Comparison of ENCODE assay signal across 22 cellular contexts in the genomic region with DNA sequence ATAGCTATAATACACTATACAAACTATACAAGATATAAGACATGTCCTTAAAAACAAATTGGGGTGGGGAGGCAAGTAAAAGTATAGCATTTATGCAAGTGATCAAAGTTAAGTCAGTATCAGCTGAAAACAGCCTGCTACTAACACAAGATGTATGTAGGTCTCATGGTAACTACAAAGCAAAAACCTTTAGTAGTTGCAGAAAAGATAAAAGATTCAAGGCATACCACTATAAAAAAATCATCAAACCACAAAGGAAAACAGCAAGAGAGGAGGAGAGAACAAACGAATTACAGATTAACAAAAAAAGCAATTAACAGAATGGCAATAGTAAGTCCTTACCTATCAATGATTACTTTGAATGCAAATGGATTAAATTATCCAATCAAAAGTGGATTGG. TPM values are rescaled to one million over a fixed set of nuclear protein-coding genes. Genes with fewer than 3 reads are reported as not detected.
DNase-seq lines count a peak whose midpoint lies in the region; ATAC-seq, FAIRE-seq and TF ChIP-seq lines count a peak whose summit lies in the region.
"Had no signal": no experiment of that assay in that cellular context is flagged by ENCODE, and none has a peak within 500 bp of the region (broad histone marks: within the 10 kb centered on the region; RNA-seq: fewer than 3 reads in every experiment).

No MANE protein-coding gene starts in this region.

- peaks cover 55% of the 10 kb centered on the region for H3K36me3 Mint-ChIP-seq in CD4-positive, CD25-positive, alpha-beta regulatory T cell
- peaks cover 57 to 69% of the 10 kb centered on the region in 2 donors for H3K36me3 Mint-ChIP-seq in CD4-positive, alpha-beta memory T cell
- peaks cover 16 to 73% (median 60%) of the 10 kb centered on the region in 5 donors for H3K36me3 Mint-ChIP-seq in naive thymus-derived CD4-positive, alpha-beta T cell

- H3K27ac ChIP-seq in CD4-positive, CD25-positive, alpha-beta regulatory T cell (ENCODE audit: insufficient read depth, low read length, poor library complexity, severe bottlenecking), result no peak overlapping the region
- H3K27ac ChIP-seq in CD4-positive, alpha-beta memory T cell (ENCODE audit: low read depth, low read length), result no peak overlapping the region
- H3K27ac ChIP-seq in naive thymus-derived CD4-positive, alpha-beta T cell (ENCODE audit: low read depth, low read length), result no peak overlapping the region
- H3K27ac ChIP-seq: A549 had no signal

- peaks cover 10 to 37% (median 27%) of the 10 kb centered on the region in 4 donors for H3K4me1 Mint-ChIP-seq in CD4-positive, CD25-positive, alpha-beta regulatory T cell
- H3K4me1 Mint-ChIP-seq in CD4-positive, alpha-beta memory T cell, result peaks cover 15 to 32% (median 22%) of the 10 kb centered on the region in 4 donors
- peaks cover 0 to 49% (median 34%) of the 10 kb centered on the region in 7 donors for H3K4me1 Mint-ChIP-seq in naive thymus-derived CD4-positive, alpha-beta T cell

- H3K4me3 Mint-ChIP-seq in CD4-positive, CD25-positive, alpha-beta regulatory T cell, result peak overlapping the region; percentile 18 to 51 (median 36)
- H3K4me3 Mint-ChIP-seq in CD4-positive, alpha-beta memory T cell, result peak overlapping the region in 2 of 8 donors; percentile 41 to 66
- peak overlapping the region in 9 of 10 donors; percentile 1 to 72 (median 43) for H3K4me3 Mint-ChIP-seq in naive thymus-derived CD4-positive, alpha-beta T cell
- H3K4me3 Mint-ChIP-seq: HFFc6 had no signal

- no peaks in the 10 kb centered on the region for H3K27me3 ChIP-seq in CD4-positive, CD25-positive, alpha-beta regulatory T cell (ENCODE audit: control insufficient read depth, insufficient read depth, low read length)
- no peaks in the 10 kb centered on the region for H3K27me3 ChIP-seq in CD4-positive, alpha-beta memory T cell (ENCODE audit: insufficient read depth, low read length)
- H3K27me3 ChIP-seq in naive thymus-derived CD4-positive, alpha-beta T cell (ENCODE audit: control insufficient read depth in 2 of 2, insufficient read depth in 2 of 2, low read length in 2 of 2), result no peaks in the 10 kb centered on the region

- H3K36me3 ChIP-seq in CD4-positive, CD25-positive, alpha-beta regulatory T cell (ENCODE audit: control insufficient read depth, insufficient read depth, low read length), result peaks cover 19% of the 10 kb centered on the region
- H3K36me3 ChIP-seq in CD4-positive, alpha-beta memory T cell (ENCODE audit: insufficient read depth, low read length), result peaks cover 3% of the 10 kb centered on the region
- peaks cover 0 to 11% (median 0%) of the 10 kb centered on the region in 3 experiments for H3K36me3 ChIP-seq in naive thymus-derived CD4-positive, alpha-beta T cell (ENCODE audit: control insufficient read depth in 2 of 3, insufficient read depth in 3 of 3, low read length in 3 of 3)
- H3K36me3 ChIP-seq: HAP-1 had no signal

- intact Hi-C loops in CD4-positive, alpha-beta memory T cell (cut with micrococcal nuclease), result no loop called here
- intact Hi-C loops in naive thymus-derived CD4-positive, alpha-beta T cell (cut with micrococcal nuclease), result no loop called here

- no peak overlapping the region for H3K4me3 ChIP-seq in CD4-positive, CD25-positive, alpha-beta regulatory T cell (ENCODE audit: low read depth, low read length)
- no peak overlapping the region for H3K4me3 ChIP-seq in CD4-positive, alpha-beta memory T cell (ENCODE audit: low read length in 2 of 2)
- H3K4me3 ChIP-seq in naive thymus-derived CD4-positive, alpha-beta T cell (ENCODE audit: low read length), result no peak overlapping the region
- H3K4me3 ChIP-seq: A549, GM12878, HAP-1 had no signal

- H3K9me3 Mint-ChIP-seq in CD4-positive, CD25-positive, alpha-beta regulatory T cell, result peaks cover 4 to 42% (median 9%) of the 10 kb centered on the region in 7 donors
- peaks cover 3 to 50% (median 31%) of the 10 kb centered on the region in 8 donors for H3K9me3 Mint-ChIP-seq in CD4-positive, alpha-beta memory T cell
- H3K9me3 Mint-ChIP-seq in naive thymus-derived CD4-positive, alpha-beta T cell, result peaks cover 9 to 61% (median 30%) of the 10 kb centered on the region in 11 donors

- H3K27me3 Mint-ChIP-seq in CD4-positive, CD25-positive, alpha-beta regulatory T cell, result peaks cover 4% of the 10 kb centered on the region
- H3K27me3 Mint-ChIP-seq in CD4-positive, alpha-beta memory T cell, result no peaks in the 10 kb centered on the region
- H3K27me3 Mint-ChIP-seq in naive thymus-derived CD4-positive, alpha-beta T cell, result no peaks in the 10 kb centered on the region

- FAIRE-seq in GM12892 (lab: Jason Lieb, UNC) (peak; percentile 5), GM12891 (lab: Jason Lieb, UNC) (no peak)
- FAIRE-seq: A549, GM12878, H54 had no signal

- ATAC-seq in CD4-positive, CD25-positive, alpha-beta regulatory T cell (ENCODE audit: low read depth in 2 of 2), result no peak
- no peak for ATAC-seq in naive thymus-derived CD4-positive, alpha-beta T cell
- ATAC-seq in GM18909 (IDR thresholded peaks at IDR 0.05; ENCODE audit: poor library complexity, unreplicated experiment) (no peak), GM19035 (IDR thresholded peaks at IDR 0.05; ENCODE audit: unreplicated experiment) (no peak)
- ATAC-seq: A549, GM12878 had no signal

- POLR2A ChIA-PET in CD4-positive, alpha-beta memory T cell (lab: Charles Lee; ENCODE audit: partially characterized antibody), result no interaction called here
- POLR2A ChIA-PET in naive thymus-derived CD4-positive, alpha-beta T cell (lab: Charles Lee), result no interaction called here

- H3K9me3 ChIP-seq in CD4-positive, CD25-positive, alpha-beta regulatory T cell (ENCODE audit: control insufficient read depth in 2 of 2, low read length in 2 of 2), result peaks cover 16 to 24% of the 10 kb centered on the region in 2 experiments
- peaks cover 0 to 14% of the 10 kb centered on the region in 2 donors for H3K9me3 ChIP-seq in CD4-positive, alpha-beta memory T cell (ENCODE audit: control insufficient read depth in 1 of 2, low read length in 2 of 2)
- peaks cover 0 to 23% (median 5%) of the 10 kb centered on the region in 3 experiments for H3K9me3 ChIP-seq in naive thymus-derived CD4-positive, alpha-beta T cell (ENCODE audit: control insufficient read depth in 2 of 3, low read length in 3 of 3)

- CTCF ChIA-PET in CD4-positive, alpha-beta memory T cell (lab: Charles Lee; ENCODE audit: partially characterized antibody), result no interaction called here
- CTCF ChIA-PET in naive thymus-derived CD4-positive, alpha-beta T cell (lab: Charles Lee), result no interaction called here

- peak overlapping the region in 2 of 3 donors; percentile 6 to 18 for H3K27ac Mint-ChIP-seq in CD4-positive, CD25-positive, alpha-beta regulatory T cell
- peak overlapping the region in 4 of 7 donors; percentile 10 to 68 (median 42) for H3K27ac Mint-ChIP-seq in CD4-positive, alpha-beta memory T cell
- peak overlapping the region in 6 of 9 donors; percentile 0 to 82 (median 28) for H3K27ac Mint-ChIP-seq in naive thymus-derived CD4-positive, alpha-beta T cell
- H3K27ac Mint-ChIP-seq: HFFc6 had no signal

- no peaks in the 10 kb centered on the region for H3K4me1 ChIP-seq in CD4-positive, CD25-positive, alpha-beta regulatory T cell (ENCODE audit: control insufficient read depth, insufficient read depth, low read length, poor library complexity, severe bottlenecking)
- no peaks in the 10 kb centered on the region for H3K4me1 ChIP-seq in CD4-positive, alpha-beta memory T cell (ENCODE audit: insufficient read depth, low read length)
- no peaks in the 10 kb centered on the region for H3K4me1 ChIP-seq in naive thymus-derived CD4-positive, alpha-beta T cell (ENCODE audit: control insufficient read depth in 2 of 2, insufficient read depth in 2 of 2, low read length in 2 of 2)
- H3K4me1 ChIP-seq: A549, HAP-1 had no signal

- DNase-seq in CD4-positive, CD25-positive, alpha-beta regulatory T cell, result peak in 1 of 3 donors; percentile 31
- DNase-seq in CD4-positive, alpha-beta memory T cell, result peak in 4 of 5 donors; percentile 15 to 24 (median 21)
- DNase-seq in GM12892 (ENCODE audit: insufficient read length) (no peak), GM12891 (ENCODE audit: insufficient read length, low spot score) (no peak)
- DNase-seq in naive thymus-derived CD4-positive, alpha-beta T cell, result peak in 6 of 9 donors; percentile 38 to 65 (median 49)
- DNase-seq: 8988T, ACHN, AML-193, C1 segment of cervical spinal cord, Calu3, COR-L47, DMS153, EL, GDM1, GOT3, HFFc6 had no signal

- TF ChIP-seq POLR2A in GM12892 (IDR thresholded peaks at IDR 0.05; ENCODE audit: low read depth, low read length) (no peak), GM12891 (IDR thresholded peaks at IDR 0.05; ENCODE audit: low read depth, low read length) (no peak)

TF ChIP-seq in GM12891, 5 proteins besides CTCF, POLR2A, EP300 and RAD21:
- TF ChIP-seq TAF1 (IDR thresholded peaks at IDR 0.05; ENCODE audit: low read depth, low read length) (no peak), PAX5 (IDR thresholded peaks at IDR 0.05; ENCODE audit: insufficient read depth, low read length, severe bottlenecking) (no peak), SPI1 (IDR thresholded peaks at IDR 0.05; ENCODE audit: low read depth, low read length) (no peak), POLR2AphosphoS5 (IDR thresholded peaks at IDR 0.05; ENCODE audit: low read depth, low read length) (no peak)

RNA-seq across cellular contexts. Expression of gene ERO1B, which starts 22.7 kb away (rescaled TPM):
- 15.2 TPM for total RNA-seq in CD4-positive, CD25-positive, alpha-beta regulatory T cell
- 1 to 10 TPM; 2.4 to 4.3 (median 2.8) TPM for polyA plus RNA-seq in CD4-positive, CD25-positive, alpha-beta regulatory T cell
- 10 to 100 TPM; 23.0 to 24.5 TPM for total RNA-seq in CD4-positive, alpha-beta memory T cell
- 1 to 10 TPM; 2.4 to 3.9 TPM for polyA plus RNA-seq in CD4-positive, alpha-beta memory T cell
- polyA plus RNA-seq in GM12892 (2012; ENCODE audit: missing spikeins), result 18.3 TPM
- 10 to 100 TPM in 4 of 5 experiments, 1 to 10 TPM in 1; 5.0 to 26.8 (median 16.0) TPM for total RNA-seq in naive thymus-derived CD4-positive, alpha-beta T cell
- 1 to 10 TPM; 1.9 to 3.3 TPM for polyA plus RNA-seq in naive thymus-derived CD4-positive, alpha-beta T cell
- polyA plus RNA-seq in GM12891 (2012; ENCODE audit: low read depth, missing spikeins), result 8.9 TPM

Comparison
In these comparisons a context has a peak if more than half of its experiments do, and no peak if none do; other contexts are left out.
1. DNase-seq: peak in CD4-positive, alpha-beta memory T cell (4 of 5) and naive thymus-derived CD4-positive, alpha-beta T cell (6 of 9); none in GM12892 (single experiment) and GM12891 (single experiment).
2. Peak in every context shown above with its lines, with median percentiles within 50 percentile points of each other: H3K27ac Mint-ChIP-seq.